21 cellular contexts compared by ENCODE assay signal in genomic region chr7:116698396-116698795, GRCh38. TPM values are rescaled to one million over a fixed set of nuclear protein-coding genes. Genes with fewer than 3 reads are reported as not detected.
"Had no signal": no experiment of that assay in that cellular context is flagged by ENCODE, and none has a peak within 500 bp of the region (broad histone marks: within the 10 kb centered on the region; RNA-seq: fewer than 3 reads in every experiment).

No MANE protein-coding gene starts in this region.

- H3K9me3 ChIP-seq: ascending aorta, gastroesophageal sphincter, heart left ventricle, mucosa of descending colon, neutrophil, testis, upper lobe of right lung had no signal

- H3K36me3 ChIP-seq: ascending aorta, gastroesophageal sphincter, heart left ventricle, neutrophil, upper lobe of right lung had no signal

- H3K79me2 ChIP-seq: parathyroid adenoma had no signal

- H3K27me3 ChIP-seq: ascending aorta, gastroesophageal sphincter, heart left ventricle, neutrophil, testis, upper lobe of right lung had no signal

- H3K9ac ChIP-seq: parathyroid adenoma had no signal

- H3K4me3 ChIP-seq: ascending aorta, gastroesophageal sphincter, heart left ventricle, mucosa of descending colon, testis, upper lobe of right lung had no signal

- H3K4me1 Mint-ChIP-seq: memory B cell; naive thymus-derived CD4-positive, alpha-beta T cell had no signal

- H3K27ac ChIP-seq: ascending aorta, gastroesophageal sphincter, heart left ventricle, neutrophil, parathyroid adenoma, testis, upper lobe of right lung, VCaP had no signal

- H3K9me3 Mint-ChIP-seq: memory B cell; stimulated activated naive CD8-positive, alpha-beta T cell treated with anti-CD3 and anti-CD28 coated beads, Interleukin-15, Interleukin-2, amounts not matched to agents 100 ng/mL and 50 ng/mL, for 24 hours had no signal

- H3K4me3 Mint-ChIP-seq: memory B cell; naive thymus-derived CD4-positive, alpha-beta T cell; stimulated activated naive CD8-positive, alpha-beta T cell treated with anti-CD3 and anti-CD28 coated beads, Interleukin-15, Interleukin-2, amounts not matched to agents 100 ng/mL and 50 ng/mL, for 24 hours had no signal

- DNase-seq: activated CD4-positive, alpha-beta T cell treated with anti-CD3 and anti-CD28 coated beads, Interleukin-2, amount 50 U/mL, for 1 hour; activated CD4-positive, CD25-positive, alpha-beta regulatory T cell treated with anti-CD3 and anti-CD28 coated beads, Interleukin-2, amount 50 U/mL, for 72 hours; activated CD8-positive, alpha-beta memory T cell treated with anti-CD3 and anti-CD28 coated beads, Interleukin-2, amount 50 U/mL, for 48 hours; activated effector memory CD4-positive, alpha-beta T cell treated with anti-CD3 and anti-CD28 coated beads, Interleukin-2, amount 50 U/mL, for 16 hours; activated naive CD4-positive, alpha-beta T cell treated with anti-CD3 and anti-CD28 coated beads, Interleukin-2, amount 50 U/mL, for 16 hours; activated T-cell treated with anti-CD3 and anti-CD28 coated beads, Interleukin-2, amount 50 U/mL, for 48 hours; heart left ventricle; left ventricle myocardium superior; mucosa of descending colon; naive thymus-derived CD4-positive, alpha-beta T cell; SW 1271; T-helper 2 cell; testis; upper lobe of right lung had no signal

- H3K4me1 ChIP-seq: ascending aorta, gastroesophageal sphincter, parathyroid adenoma, testis had no signal

- H3K36me3 Mint-ChIP-seq: memory B cell; naive thymus-derived CD4-positive, alpha-beta T cell had no signal

- H3K27ac Mint-ChIP-seq: memory B cell; naive thymus-derived CD4-positive, alpha-beta T cell; stimulated activated naive CD8-positive, alpha-beta T cell treated with anti-CD3 and anti-CD28 coated beads, Interleukin-15, Interleukin-2, amounts not matched to agents 100 ng/mL and 50 ng/mL, for 24 hours had no signal

- H2AFZ ChIP-seq: parathyroid adenoma had no signal

- ATAC-seq: gastroesophageal sphincter; mucosa of descending colon; naive thymus-derived CD4-positive, alpha-beta T cell; upper lobe of right lung had no signal

RNA-seq across cellular contexts. Expression of gene MET, which starts 26.4 kb away (rescaled TPM):
- polyA plus RNA-seq: naive thymus-derived CD4-positive, alpha-beta T cell had no signal
